1 cellular context compared by ENCODE assay signal in the genomic region with DNA sequence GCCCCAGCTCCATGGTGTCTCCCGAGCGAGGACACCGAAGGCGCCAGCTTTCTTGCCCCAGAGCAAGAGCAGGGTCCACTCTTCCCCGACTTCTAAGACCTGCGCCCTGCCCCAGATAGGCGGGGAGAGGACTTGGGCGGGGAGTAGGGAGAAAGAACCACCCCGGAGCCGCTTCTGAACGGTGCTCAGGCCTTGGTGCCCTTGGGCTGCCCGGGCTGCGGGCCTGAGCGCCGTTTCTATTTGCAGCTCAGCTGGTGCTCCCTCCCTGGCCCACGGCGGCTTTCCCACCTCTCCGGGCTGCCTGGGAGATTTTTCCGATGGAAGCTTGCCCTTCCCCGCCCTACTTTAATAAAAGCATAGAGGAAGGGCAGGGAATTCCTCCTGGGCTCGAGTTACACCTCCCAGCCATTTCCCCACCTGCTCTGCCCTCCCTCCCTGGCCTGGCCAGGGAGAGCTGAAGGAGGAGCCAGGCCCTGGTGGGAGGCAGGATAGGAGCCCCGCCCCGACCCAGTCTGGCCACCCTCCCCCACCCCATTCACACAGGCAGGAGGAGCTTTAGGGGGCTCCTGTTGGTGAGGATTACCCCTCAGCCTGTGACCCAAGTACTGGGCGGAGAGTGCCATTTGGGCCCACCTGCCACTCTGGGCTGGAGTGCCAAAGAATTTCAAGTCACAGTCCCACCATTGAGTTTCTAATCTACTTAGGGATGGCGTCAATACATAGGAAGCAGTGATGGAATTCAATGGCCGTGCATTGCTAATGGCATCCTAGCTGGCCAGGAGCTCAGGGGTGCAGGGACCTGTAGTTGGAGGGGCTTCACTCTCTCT.
TF ChIP-seq lines count a peak whose summit lies in the region.

No MANE protein-coding gene starts in this region.

TF ChIP-seq in HepG2, 621 proteins besides CTCF, POLR2A, EP300 and RAD21 (continued from another document):
- TF ChIP-seq, protein P1, sequence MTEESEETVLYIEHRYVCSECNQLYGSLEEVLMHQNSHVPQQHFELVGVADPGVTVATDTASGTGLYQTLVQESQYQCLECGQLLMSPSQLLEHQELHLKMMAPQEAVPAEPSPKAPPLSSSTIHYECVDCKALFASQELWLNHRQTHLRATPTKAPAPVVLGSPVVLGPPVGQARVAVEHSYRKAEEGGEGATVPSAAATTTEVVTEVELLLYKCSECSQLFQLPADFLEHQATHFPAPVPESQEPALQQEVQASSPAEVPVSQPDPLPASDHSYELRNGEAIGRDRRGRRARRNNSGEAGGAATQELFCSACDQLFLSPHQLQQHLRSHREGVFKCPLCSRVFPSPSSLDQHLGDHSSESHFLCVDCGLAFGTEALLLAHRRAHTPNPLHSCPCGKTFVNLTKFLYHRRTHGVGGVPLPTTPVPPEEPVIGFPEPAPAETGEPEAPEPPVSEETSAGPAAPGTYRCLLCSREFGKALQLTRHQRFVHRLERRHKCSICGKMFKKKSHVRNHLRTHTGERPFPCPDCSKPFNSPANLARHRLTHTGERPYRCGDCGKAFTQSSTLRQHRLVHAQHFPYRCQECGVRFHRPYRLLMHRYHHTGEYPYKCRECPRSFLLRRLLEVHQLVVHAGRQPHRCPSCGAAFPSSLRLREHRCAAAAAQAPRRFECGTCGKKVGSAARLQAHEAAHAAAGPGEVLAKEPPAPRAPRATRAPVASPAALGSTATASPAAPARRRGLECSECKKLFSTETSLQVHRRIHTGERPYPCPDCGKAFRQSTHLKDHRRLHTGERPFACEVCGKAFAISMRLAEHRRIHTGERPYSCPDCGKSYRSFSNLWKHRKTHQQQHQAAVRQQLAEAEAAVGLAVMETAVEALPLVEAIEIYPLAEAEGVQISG (CRISPR knock-in tag; IDR thresholded peaks at IDR 0.05): 0 out of 2 replicates have a peak, but pooled peaks have one; percentile 10
- TF ChIP-seq ZNF766 (CRISPR knock-in tag; IDR thresholded peaks at IDR 0.05; ENCODE audit: borderline replicate concordance): peak; percentile 44; the same call in 1 of the 2 replicates
- TF ChIP-seq PRMT3 (CRISPR knock-in tag; IDR thresholded peaks at IDR 0.05; ENCODE audit: borderline replicate concordance, low read depth): no peak
- no peak for TF ChIP-seq ZNF577 (CRISPR knock-in tag; IDR thresholded peaks at IDR 0.05; ENCODE audit: borderline replicate concordance, low read depth)
- no peak for TF ChIP-seq IKZF1 (IDR thresholded peaks at IDR 0.05)
